9 cellular contexts compared by ENCODE assay signal in genomic region chr4:10100734-10101216, GRCh38. TPM values are rescaled to one million over a fixed set of nuclear protein-coding genes. Genes with fewer than 3 reads are reported as not detected.
A peak's percentile ranks its signal among the peaks of the same experiment; 100 is the strongest.
DNase-seq lines count a peak whose midpoint lies in the region; ATAC-seq and TF ChIP-seq lines count a peak whose summit lies in the region.
"Had no signal": no experiment of that assay in that cellular context is flagged by ENCODE, and none has a peak within 500 bp of the region (broad histone marks: within the 10 kb centered on the region; RNA-seq: fewer than 3 reads in every experiment).

No MANE protein-coding gene starts in this region.

- H3K4me3 ChIP-seq in aorta (ENCODE audit: low read length in 2 of 2), result no peak overlapping the region

- peaks cover 3 to 10% of the 10 kb centered on the region in 2 donors for H3K4me1 ChIP-seq in aorta (ENCODE audit: control insufficient read depth in 1 of 2, insufficient read depth in 2 of 2, low read length in 2 of 2)

- DNase-seq in activated naive CD4-positive, alpha-beta T cell (lab: John Stamatoyannopoulos, UW), result no peak
- DNase-seq in caudate nucleus (lab: John Stamatoyannopoulos, UW) (peak in 3 of 61 donors; percentile 20 to 26 (median 24)), memory B cell (ENCODE audit: low spot score in 2 of 2) (no peak), aorta (peak in 1 of 2 donors; percentile 86), D341Med (ENCODE audit: low spot score) (no peak), mesothelial cell of epicardium (ENCODE audit: low spot score in 2 of 2, unreplicated experiment in 2 of 2) (no peak), NCI-H2196 treated with DMSO at 0.1 percent for 48 hours (lab: John Stamatoyannopoulos, UW; ENCODE audit: unreplicated experiment) (no peak)
- DNase-seq: NCI-H146 had no signal

- H3K27me3 Mint-ChIP-seq in activated naive CD4-positive, alpha-beta T cell treated with anti-CD3 and anti-CD28 coated beads, Interleukin-2, amount 50 U/mL, for 24 hours, result no peaks in the 10 kb centered on the region
- no peaks in the 10 kb centered on the region for H3K27me3 Mint-ChIP-seq in memory B cell
- H3K27me3 Mint-ChIP-seq in mesothelial cell of epicardium (ENCODE audit: low read depth), result no peaks in the 10 kb centered on the region

- peaks cover 22% of the 10 kb centered on the region for H3K36me3 Mint-ChIP-seq in activated naive CD4-positive, alpha-beta T cell treated with anti-CD3 and anti-CD28 coated beads, Interleukin-2, amount 50 U/mL, for 24 hours
- H3K36me3 Mint-ChIP-seq in memory B cell (peaks cover 13% of the 10 kb centered on the region), mesothelial cell of epicardium (peaks cover 27% of the 10 kb centered on the region)

- ATAC-seq in memory B cell (ENCODE audit: low read depth) (peak; percentile 42), aorta (ENCODE audit: low FRiP score) (peak; percentile 34)

- H3K27ac ChIP-seq in caudate nucleus (ENCODE audit: low read depth, low read length) (peak overlapping the region; percentile 76), aorta (ENCODE audit: low read depth in 1 of 2, low read length in 2 of 2) (peak overlapping the region in 1 of 2 donors; percentile 2)

- peak overlapping the region; percentile 73 for H3K4me3 Mint-ChIP-seq in activated naive CD4-positive, alpha-beta T cell treated with anti-CD3 and anti-CD28 coated beads, Interleukin-2, amount 50 U/mL, for 24 hours
- H3K4me3 Mint-ChIP-seq in memory B cell (no peak overlapping the region), mesothelial cell of epicardium (no peak overlapping the region)

- H3K27me3 ChIP-seq in aorta (ENCODE audit: control insufficient read depth in 1 of 2, insufficient read depth in 2 of 2, low read length in 1 of 2), result no peaks in the 10 kb centered on the region

- H3K27ac Mint-ChIP-seq in activated naive CD4-positive, alpha-beta T cell treated with anti-CD3 and anti-CD28 coated beads, Interleukin-2, amount 50 U/mL, for 24 hours, result peak overlapping the region; percentile 60
- H3K27ac Mint-ChIP-seq in memory B cell (no peak overlapping the region), mesothelial cell of epicardium (no peak overlapping the region)

- 21% methylated on average over 12 of the region's 12 CpGs for WGBS in aorta, 2 donors

- no peaks in the 10 kb centered on the region for H3K9me3 ChIP-seq in aorta (ENCODE audit: control insufficient read depth, low read length)

- no peak for TF ChIP-seq CTCF in mesothelial cell of epicardium (IDR thresholded peaks at IDR 0.05; ENCODE audit: unreplicated experiment)

- peaks cover 0 to 8% of the 10 kb centered on the region in 2 donors for H3K36me3 ChIP-seq in aorta (ENCODE audit: control insufficient read depth in 1 of 2, insufficient read depth in 2 of 2, low read length in 1 of 2)

- peaks cover 100% of the 10 kb centered on the region for H3K4me1 Mint-ChIP-seq in activated naive CD4-positive, alpha-beta T cell treated with anti-CD3 and anti-CD28 coated beads, Interleukin-2, amount 50 U/mL, for 24 hours
- peaks cover 52% of the 10 kb centered on the region for H3K4me1 Mint-ChIP-seq in memory B cell
- peaks cover 16% of the 10 kb centered on the region for H3K4me1 Mint-ChIP-seq in mesothelial cell of epicardium

- intact Hi-C loops in aorta (cut with DNase I), result no loop called here

- no peaks in the 10 kb centered on the region for H3K9me3 Mint-ChIP-seq in activated naive CD4-positive, alpha-beta T cell treated with anti-CD3 and anti-CD28 coated beads, Interleukin-2, amount 50 U/mL, for 24 hours
- H3K9me3 Mint-ChIP-seq in memory B cell (no peaks in the 10 kb centered on the region), mesothelial cell of epicardium (no peaks in the 10 kb centered on the region)

RNA-seq across cellular contexts. Expression of gene WDR1, which starts 15.8 kb away (rescaled TPM):
- total RNA-seq in aorta, result 100 to 1,000 TPM; 339 to 593 TPM
- polyA plus RNA-seq in aorta, result 100 to 1,000 TPM; 159 to 207 TPM
- total RNA-seq in mesothelial cell of epicardium, result 227 to 229 TPM (median 227 TPM) in 3 replicates
